In genomic region chr10:35195361-35196306, GRCh38 we compare ENCODE assay signal across 8 cellular contexts.
A peak's percentile ranks its signal among the peaks of the same experiment; 100 is the strongest.
DNase-seq lines count a peak whose midpoint lies in the region; ATAC-seq, FAIRE-seq and TF ChIP-seq lines count a peak whose summit lies in the region.

No MANE protein-coding gene starts in this region.

- H3K27ac Mint-ChIP-seq in CD8-positive, alpha-beta T cell: peak overlapping the region; percentile 93
- peak overlapping the region; percentile 99 for H3K27ac Mint-ChIP-seq in mesothelial cell of epicardium

- H3K36me3 Mint-ChIP-seq in CD8-positive, alpha-beta T cell: peaks cover 8% of the 10 kb centered on the region
- H3K36me3 Mint-ChIP-seq in mesothelial cell of epicardium: peaks cover 11% of the 10 kb centered on the region

- H3K9me3 Mint-ChIP-seq in CD8-positive, alpha-beta T cell: no peaks in the 10 kb centered on the region
- H3K9me3 Mint-ChIP-seq in mesothelial cell of epicardium: peaks cover 3% of the 10 kb centered on the region

- peak overlapping the region; percentile 45 for H3K4me3 ChIP-seq in CD8-positive, alpha-beta T cell (ENCODE audit: low read depth, low read length)

- CTCF ChIA-PET in CD8-positive, alpha-beta T cell (lab: Charles Lee): interaction anchor here (0.6 to 2.9 kb wide), 28 partner anchors 9 to 105 kb away, joined by 3 to 63 read pairs (median 4); partner anchors contain the start of genes CREM and CUL2

- peak; percentile 82 for ATAC-seq in CD8-positive, alpha-beta T cell
- peak; percentile 98 for ATAC-seq in GM19395 (IDR thresholded peaks at IDR 0.05; ENCODE audit: unreplicated experiment)
- ATAC-seq in HG03565 (IDR thresholded peaks at IDR 0.05; ENCODE audit: unreplicated experiment): peak; percentile 93

- peaks cover 22% of the 10 kb centered on the region for H3K4me1 Mint-ChIP-seq in CD8-positive, alpha-beta T cell (ENCODE audit: low read depth)
- peaks cover 22% of the 10 kb centered on the region for H3K4me1 Mint-ChIP-seq in mesothelial cell of epicardium

- no peaks in the 10 kb centered on the region for H3K36me3 ChIP-seq in CD8-positive, alpha-beta T cell (ENCODE audit: insufficient read depth, low read length)

- peak; percentile 94 for TF ChIP-seq CTCF in CD8-positive, alpha-beta T cell (IDR thresholded peaks at IDR 0.05)
- peak; percentile 90 for TF ChIP-seq CTCF in mesothelial cell of epicardium (IDR thresholded peaks at IDR 0.05; ENCODE audit: unreplicated experiment)

- peak; percentile 39 to 92 (median 68) for DNase-seq in CD8-positive, alpha-beta T cell
- DNase-seq in NK-92 treated with Interleukin-12 subunit alpha and Interleukin-12 subunit beta, amount 100 ng/mL, for 24 hours (lab: John Stamatoyannopoulos, UW): peak; percentile 35
- DNase-seq in activated CD8-positive, alpha-beta memory T cell treated with anti-CD3 and anti-CD28 coated beads for 4 hours (ENCODE audit: low read depth in 2 of 2): peak; percentile 55 to 72
- peak in 1 of 2 experiments; percentile 47 for DNase-seq in mesothelial cell of epicardium (ENCODE audit: low spot score in 2 of 2, unreplicated experiment in 2 of 2)
- peak; percentile 41 to 56 for DNase-seq in stimulated activated CD8-positive, alpha-beta memory T cell treated with anti-CD3 and anti-CD28 coated beads, Interleukin-4, amount 100 ng/mL, for 1 hour (ENCODE audit: low read depth in 2 of 2, low spot score in 1 of 2)

- H3K27me3 Mint-ChIP-seq in CD8-positive, alpha-beta T cell (ENCODE audit: low read depth): no peaks in the 10 kb centered on the region
- no peaks in the 10 kb centered on the region for H3K27me3 Mint-ChIP-seq in mesothelial cell of epicardium (ENCODE audit: low read depth)

- H3K27me3 ChIP-seq in CD8-positive, alpha-beta T cell (ENCODE audit: insufficient read depth, low read length): no peaks in the 10 kb centered on the region

- peak overlapping the region; percentile 83 for H3K4me3 Mint-ChIP-seq in CD8-positive, alpha-beta T cell
- H3K4me3 Mint-ChIP-seq in mesothelial cell of epicardium: peak overlapping the region; percentile 75

- H3K9me3 ChIP-seq in CD8-positive, alpha-beta T cell (ENCODE audit: low read length): no peaks in the 10 kb centered on the region

- H3K4me1 ChIP-seq in CD8-positive, alpha-beta T cell (ENCODE audit: insufficient read depth, low read length): peaks cover 11% of the 10 kb centered on the region

- H3K27ac ChIP-seq in CD8-positive, alpha-beta T cell (ENCODE audit: low read depth, low read length): peak overlapping the region; percentile 94

- POLR2A ChIA-PET in CD8-positive, alpha-beta T cell (lab: Charles Lee): interaction anchor here (0.6 to 2.1 kb wide), 15 partner anchors 10 to 105 kb away, joined by 3 to 62 read pairs (median 4); partner anchors contain the start of gene CREM

- intact Hi-C loops in CD8-positive, alpha-beta T cell (cut with DNase I, micrococcal nuclease): loop anchor here (1.0 to 5.0 kb wide), 6 partner anchors 23 to 142 kb away; partner anchors contain the start of genes CCNY (in 2 of the 2) and CUL2 (in 2 of the 2)

- FAIRE-seq in endometrium (lab: Jason Lieb, UNC): peak; percentile 80
